Comparison of ENCODE assay signal across 27 cellular contexts in genomic region chr20:17944854-17945474, GRCh38. TPM values are rescaled to one million over a fixed set of nuclear protein-coding genes. Genes with fewer than 3 reads are reported as not detected.
A peak's percentile ranks its signal among the peaks of the same experiment; 100 is the strongest.
DNase-seq lines count a peak whose midpoint lies in the region; ATAC-seq and TF ChIP-seq lines count a peak whose summit lies in the region.
"Had no signal": no experiment of that assay in that cellular context is flagged by ENCODE, and none has a peak within 500 bp of the region (broad histone marks: within the 10 kb centered on the region; RNA-seq: fewer than 3 reads in every experiment).

No MANE protein-coding gene starts in this region.

- no peaks in the 10 kb centered on the region for H3K4me1 ChIP-seq in CD8-positive, alpha-beta memory T cell (ENCODE audit: insufficient read depth, low read length)
- H3K4me1 ChIP-seq: SJCRH30 had no signal

- no peak for DNase-seq in T-helper 2 cell treated with Interferon-gamma antibody and Interleukin-4, amounts not matched to agents 5 μg/mL and 100 μg/mL, for 36 hours (ENCODE audit: low spot score)
- DNase-seq in T-helper 2 cell (no peak), NCI-H524 treated with DMSO at 0.1 percent for 48 hours (lab: John Stamatoyannopoulos, UW) (no peak)
- DNase-seq in CD8-positive, alpha-beta memory T cell = no peak
- no peak for DNase-seq in effector memory CD8-positive, alpha-beta T cell
- DNase-seq: activated CD4-positive, CD25-positive, alpha-beta regulatory T cell; activated gamma-delta T cell treated with Interleukin-2 at 50 U/mL for 16 hours; amygdala; brain microvascular endothelial cell; GF-D8; GOT3; lower lobe of right lung; midbrain; naive B cell; NCI-H1092; NCI-H1694; NCI-H446 treated with DMSO at 0.1 percent for 48 hours; occipital lobe; SJCRH30 had no signal

- POLR2A ChIA-PET in CD8-positive, alpha-beta memory T cell (lab: Charles Lee) = no interaction called here

- CTCF ChIA-PET in CD8-positive, alpha-beta memory T cell (lab: Charles Lee) = interaction anchor here (0.5 to 1.2 kb wide), 2 partner anchors 17 to 264 kb away, joined by 3 read pairs; no protein-coding TSS in a partner anchor

- no peak for ATAC-seq in effector memory CD8-positive, alpha-beta T cell (replicated peaks)
- ATAC-seq in GM21447 (IDR thresholded peaks at IDR 0.05; ENCODE audit: unreplicated experiment) (no peak), GM21528 (IDR thresholded peaks at IDR 0.05; ENCODE audit: low FRiP score, unreplicated experiment) (no peak)
- ATAC-seq: gastroesophageal sphincter; K562; lower lobe of right lung; stimulated activated effector memory CD8-positive, alpha-beta T cell treated with anti-CD3 and anti-CD28 coated beads, Interleukin-12 subunit alpha, Interleukin-12 subunit beta, amount 100 ng/mL, for 72 hours had no signal

- no peaks in the 10 kb centered on the region for H3K27me3 ChIP-seq in CD8-positive, alpha-beta memory T cell (ENCODE audit: insufficient read depth, low read length, poor library complexity, severe bottlenecking)
- H3K27me3 ChIP-seq: brain microvascular endothelial cell, gastroesophageal sphincter, SJCRH30 had no signal

- H3K4me3 ChIP-seq in CD8-positive, alpha-beta memory T cell (ENCODE audit: low read length) = no peak overlapping the region
- H3K4me3 ChIP-seq: gastroesophageal sphincter, K562, lower lobe of right lung, SJCRH30 had no signal

- H3K36me3 ChIP-seq in CD8-positive, alpha-beta memory T cell (ENCODE audit: insufficient read depth, low read length) = peaks cover 52% of the 10 kb centered on the region

- peaks cover 90% of the 10 kb centered on the region for H3K36me3 Mint-ChIP-seq in T-helper 2 cell treated with Interferon-gamma antibody and Interleukin-4, amounts not matched to agents 5 μg/mL and 100 μg/mL, for 36 hours (ENCODE audit: low read depth)
- H3K36me3 Mint-ChIP-seq in CD8-positive, alpha-beta memory T cell = peaks cover 18 to 88% (median 31%) of the 10 kb centered on the region in 3 donors
- peaks cover 84% of the 10 kb centered on the region for H3K36me3 Mint-ChIP-seq in effector memory CD8-positive, alpha-beta T cell (ENCODE audit: insufficient read depth)

- no peaks in the 10 kb centered on the region for H3K9me3 Mint-ChIP-seq in T-helper 2 cell treated with Interferon-gamma antibody and Interleukin-4, amounts not matched to agents 5 μg/mL and 100 μg/mL, for 36 hours
- H3K9me3 Mint-ChIP-seq in CD8-positive, alpha-beta memory T cell = no peaks in the 10 kb centered on the region
- no peaks in the 10 kb centered on the region for H3K9me3 Mint-ChIP-seq in effector memory CD8-positive, alpha-beta T cell
- H3K9me3 Mint-ChIP-seq: naive B cell; stimulated activated effector memory CD8-positive, alpha-beta T cell treated with anti-CD3 and anti-CD28 coated beads, Interleukin-12 subunit alpha, Interleukin-12 subunit beta, amount 100 ng/mL, for 72 hours had no signal

- peak overlapping the region; percentile 0 for H3K27ac Mint-ChIP-seq in T-helper 2 cell treated with Interferon-gamma antibody and Interleukin-4, amounts not matched to agents 5 μg/mL and 100 μg/mL, for 36 hours
- peak overlapping the region in 5 of 8 donors; percentile 1 to 58 (median 7) for H3K27ac Mint-ChIP-seq in CD8-positive, alpha-beta memory T cell
- H3K27ac Mint-ChIP-seq in effector memory CD8-positive, alpha-beta T cell = peak overlapping the region; percentile 50 to 56

- peaks cover 11% of the 10 kb centered on the region for H3K4me1 Mint-ChIP-seq in T-helper 2 cell treated with Interferon-gamma antibody and Interleukin-4, amounts not matched to agents 5 μg/mL and 100 μg/mL, for 36 hours (ENCODE audit: low read depth)
- peaks cover under 1 to 7% (median under 1%) of the 10 kb centered on the region in 3 donors for H3K4me1 Mint-ChIP-seq in CD8-positive, alpha-beta memory T cell
- peaks cover 0 to under 1% of the 10 kb centered on the region in 2 donors for H3K4me1 Mint-ChIP-seq in effector memory CD8-positive, alpha-beta T cell (ENCODE audit: low read depth in 2 of 2)

- no peak overlapping the region for H3K27ac ChIP-seq in CD8-positive, alpha-beta memory T cell (ENCODE audit: low read depth, low read length)
- peak overlapping the region; percentile 19; the same call in 1 of the 2 replicates for H3K27ac ChIP-seq in VCaP
- H3K27ac ChIP-seq: 22Rv1, brain microvascular endothelial cell, C4-2B, gastroesophageal sphincter, lower lobe of right lung, SJCRH30 had no signal

- H3K9me3 ChIP-seq in CD8-positive, alpha-beta memory T cell (ENCODE audit: low read length) = no peaks in the 10 kb centered on the region
- H3K9me3 ChIP-seq: gastroesophageal sphincter, lower lobe of right lung, SJCRH30 had no signal

- H3K4me3 Mint-ChIP-seq in T-helper 2 cell treated with Interferon-gamma antibody and Interleukin-4, amounts not matched to agents 5 μg/mL and 100 μg/mL, for 36 hours = no peak overlapping the region
- H3K4me3 Mint-ChIP-seq in CD8-positive, alpha-beta memory T cell = no peak overlapping the region
- H3K4me3 Mint-ChIP-seq in effector memory CD8-positive, alpha-beta T cell = no peak overlapping the region
- H3K4me3 Mint-ChIP-seq: stimulated activated effector memory CD8-positive, alpha-beta T cell treated with anti-CD3 and anti-CD28 coated beads, Interleukin-12 subunit alpha, Interleukin-12 subunit beta, amount 100 ng/mL, for 72 hours had no signal

- TF ChIP-seq CTCF in VCaP (conservative IDR thresholded peaks at IDR 0.05) = no peak

- no peaks in the 10 kb centered on the region for H3K27me3 Mint-ChIP-seq in T-helper 2 cell treated with Interferon-gamma antibody and Interleukin-4, amounts not matched to agents 5 μg/mL and 100 μg/mL, for 36 hours (ENCODE audit: low read depth)
- no peaks in the 10 kb centered on the region for H3K27me3 Mint-ChIP-seq in CD8-positive, alpha-beta memory T cell
- H3K27me3 Mint-ChIP-seq in effector memory CD8-positive, alpha-beta T cell = no peaks in the 10 kb centered on the region
- H3K27me3 Mint-ChIP-seq: naive B cell had no signal

RNA-seq across cellular contexts. Expression of gene SNX5, which starts 23.6 kb away (rescaled TPM):
- 100 to 1,000 TPM; 174 to 191 TPM for total RNA-seq in CD8-positive, alpha-beta memory T cell
- 89.0 TPM for polyA plus RNA-seq in CD8-positive, alpha-beta memory T cell

RNA-seq across cellular contexts. Expression of gene MGME1, which starts 23.9 kb away (rescaled TPM):
- total RNA-seq in CD8-positive, alpha-beta memory T cell = 10 to 100 TPM; 29.2 to 31.8 TPM
- 11.9 TPM for polyA plus RNA-seq in CD8-positive, alpha-beta memory T cell

Comparison
In these comparisons a context has a peak if more than half of its experiments do, and no peak if none do; other contexts are left out.
1. H3K27ac Mint-ChIP-seq: peak in every context shown above with its lines; median percentile 53 in effector memory CD8-positive, alpha-beta T cell; 7 in CD8-positive, alpha-beta memory T cell; 0 in T-helper 2 cell treated with Interferon-gamma antibody and Interleukin-4, amounts not matched to agents 5 μg/mL and 100 μg/mL, for 36 hours.